ENCODE assay signal across 8 cellular contexts in genomic region chr7:5486389-5486755, GRCh38. TPM values are rescaled to one million over a fixed set of nuclear protein-coding genes. Genes with fewer than 3 reads are reported as not detected.
DNase-seq lines count a peak whose midpoint lies in the region; ATAC-seq and TF ChIP-seq lines count a peak whose summit lies in the region.
"Not testable (repeated sequence)": the region's sequence is repeated elsewhere in the genome, so short reads cannot be mapped to it uniquely, and the experiment has no call there.

No MANE protein-coding gene starts in this region.

- ATAC-seq in GM21529 (IDR thresholded peaks at IDR 0.05; ENCODE audit: unreplicated experiment) = peak; percentile 3
- ATAC-seq in activated CD8-positive, alpha-beta memory T cell treated with anti-CD3 and anti-CD28 coated beads, Interleukin-2, amount 10 ng/mL, durations not matched to agents 7 days and 5 days; naive B cell (ENCODE audit: low read depth in 2 of 2): not testable (repeated sequence)

- not testable (repeated sequence) for H3K36me3 ChIP-seq in left ventricle myocardium inferior
- H3K36me3 ChIP-seq in spleen = peaks cover 0 to 47% (median 16%) of the 10 kb centered on the region in 6 donors

- DNase-seq in AG04449 (ENCODE audit: low read depth, low spot score); NB4 (ENCODE audit: low read depth); activated CD8-positive, alpha-beta memory T cell treated with anti-CD3 and anti-CD28 coated beads, Interleukin-2, amount 10 ng/mL, durations not matched to agents 7 days and 5 days; choroid plexus epithelial cell (ENCODE audit: low read depth); left ventricle myocardium inferior; naive B cell; spleen: not testable (repeated sequence)

- CTCF ChIA-PET in AG04449 (lab: Yijun Ruan, JAX) = interaction anchor here (0.7 to 1.0 kb wide), 3 partner anchors 63 to 260 kb away, joined by 3 read pairs; partner anchors contain the start of gene TNRC18
- CTCF ChIA-PET in activated CD8-positive, alpha-beta memory T cell treated with anti-CD3 and anti-CD28 coated beads, Interleukin-2, amount 10 ng/mL, durations not matched to agents 7 days and 5 days (lab: Charles Lee) = interaction anchor here (0.7 to 1.0 kb wide), 2 partner anchors 17 to 110 kb away, joined by 3 read pairs; no protein-coding TSS in a partner anchor

- H3K4me3 Mint-ChIP-seq in activated CD8-positive, alpha-beta memory T cell treated with anti-CD3 and anti-CD28 coated beads, Interleukin-2, amount 10 ng/mL, durations not matched to agents 7 days and 5 days = peak overlapping the region; percentile 87
- H3K4me3 Mint-ChIP-seq in naive B cell = peak overlapping the region; percentile 90 to 96 (median 94)

- 32 to 40% (median 34%) methylated on average over 8 of the region's 8 CpGs for WGBS in spleen, 5 donors

- TF ChIP-seq POLR2A in NB4 (IDR thresholded peaks at IDR 0.05; ENCODE audit: extremely low read depth, insufficient read length); spleen (IDR thresholded peaks at IDR 0.05): not testable (repeated sequence)

- not testable (repeated sequence) for H3K27me3 ChIP-seq in left ventricle myocardium inferior (ENCODE audit: low read depth); spleen (replicated peaks in 1 of 7)

- not testable (repeated sequence) for H3K9me3 Mint-ChIP-seq in activated CD8-positive, alpha-beta memory T cell treated with anti-CD3 and anti-CD28 coated beads, Interleukin-2, amount 10 ng/mL, durations not matched to agents 7 days and 5 days (ENCODE audit: low read depth); naive B cell

- POLR2A ChIA-PET in AG04449 (lab: Yijun Ruan, JAX) = not testable (repeated sequence)

- not testable (repeated sequence) for H3K36me3 Mint-ChIP-seq in activated CD8-positive, alpha-beta memory T cell treated with anti-CD3 and anti-CD28 coated beads, Interleukin-2, amount 10 ng/mL, durations not matched to agents 7 days and 5 days; naive B cell

- peaks cover 15% of the 10 kb centered on the region for H3K4me1 Mint-ChIP-seq in activated CD8-positive, alpha-beta memory T cell treated with anti-CD3 and anti-CD28 coated beads, Interleukin-2, amount 10 ng/mL, durations not matched to agents 7 days and 5 days
- H3K4me1 Mint-ChIP-seq in naive B cell = peaks cover 15 to 18% (median 18%) of the 10 kb centered on the region in 3 donors

- peak overlapping the region; percentile 65 for H3K27ac ChIP-seq in left ventricle myocardium inferior (replicated peaks)
- H3K27ac ChIP-seq in spleen = peak overlapping the region in 6 of 8 donors; percentile 16 to 75 (median 64)

- H3K4me3 ChIP-seq in AG04449 (ENCODE audit: low read depth, low read length) (peak overlapping the region; percentile 60), NB4 (ENCODE audit: low read depth, low read length) (peak overlapping the region; percentile 52), choroid plexus epithelial cell (ENCODE audit: low read depth, low read length) (peak overlapping the region; percentile 64), left ventricle myocardium inferior (peak overlapping the region; percentile 72), spleen (peak overlapping the region; percentile 45 to 71 (median 58))

- intact Hi-C loops in left ventricle myocardium inferior (cut with micrococcal nuclease); spleen (cut with DNase I; ENCODE audit: low total_unique reads): not testable (repeated sequence)

- H3K9me3 ChIP-seq in left ventricle myocardium inferior (replicated peaks); spleen: not testable (repeated sequence)

- not testable (repeated sequence) for H3K27ac Mint-ChIP-seq in activated CD8-positive, alpha-beta memory T cell treated with anti-CD3 and anti-CD28 coated beads, Interleukin-2, amount 10 ng/mL, durations not matched to agents 7 days and 5 days
- peak overlapping the region; percentile 22 to 93 (median 48) for H3K27ac Mint-ChIP-seq in naive B cell

- H3K4me1 ChIP-seq in left ventricle myocardium inferior (peaks cover 31% of the 10 kb centered on the region), spleen (peaks cover 7 to 39% (median 22%) of the 10 kb centered on the region in 6 donors)

- not testable (repeated sequence) for TF ChIP-seq CTCF in AG04449 (IDR thresholded peaks at IDR 0.05; ENCODE audit: insufficient read depth, low read length, missing control alignments); NB4 (IDR thresholded peaks at IDR 0.05; ENCODE audit: low read depth, low read length); choroid plexus epithelial cell (conservative IDR thresholded peaks at IDR 0.05; ENCODE audit: low read depth, low read length); left ventricle myocardium inferior (IDR thresholded peaks at IDR 0.05; ENCODE audit: borderline replicate concordance); spleen (IDR thresholded peaks at IDR 0.05 in 8 of 11, conservative IDR thresholded peaks at IDR 0.05 in 3 of 11)

- H3K27me3 Mint-ChIP-seq in activated CD8-positive, alpha-beta memory T cell treated with anti-CD3 and anti-CD28 coated beads, Interleukin-2, amount 10 ng/mL, durations not matched to agents 7 days and 5 days; naive B cell: not testable (repeated sequence)

RNA-seq across cellular contexts. Expression of gene FBXL18, which starts 27.2 kb away (rescaled TPM):
- 10 to 100 TPM; 14.2 to 14.3 TPM for total RNA-seq in activated CD8-positive, alpha-beta memory T cell treated with anti-CD3 and anti-CD28 coated beads, Interleukin-2, amount 10 ng/mL, durations not matched to agents 7 days and 5 days
- total RNA-seq in left ventricle myocardium inferior (6.2 TPM), spleen (10 to 100 TPM in 4 of 7 donors, 1 to 10 TPM in 3; 7.8 to 11.7 (median 10.2) TPM)
- polyA plus RNA-seq in naive B cell (ENCODE audit: low read depth in 6 of 6) (1 to 10 TPM in 2 of 6 donors, under 1 TPM in 3, not detected in 1; 0.32 to 1.2 (median 0.55) TPM), spleen (1 to 10 TPM in 2 of 3 donors, under 1 TPM in 1; 0.59 to 2.3 (median 1.0) TPM)

RNA-seq across cellular contexts. Expression of gene ACTB, which starts 44.0 kb away (rescaled TPM):
- over 10,000 TPM; 10,813 to 11,083 TPM for total RNA-seq in activated CD8-positive, alpha-beta memory T cell treated with anti-CD3 and anti-CD28 coated beads, Interleukin-2, amount 10 ng/mL, durations not matched to agents 7 days and 5 days
- total RNA-seq in left ventricle myocardium inferior = 633 TPM
- over 10,000 TPM; 10,628 to 16,007 (median 11,568) TPM for polyA plus RNA-seq in naive B cell (ENCODE audit: low read depth in 6 of 6)
- 1,000 to 10,000 TPM; 3,529 to 8,565 (median 4,739) TPM for total RNA-seq in spleen
- polyA plus RNA-seq in spleen = 1,000 to 10,000 TPM; 5,220 to 6,605 (median 5,389) TPM
